ENCODE assay signal across 8 cellular contexts in the genomic region with DNA sequence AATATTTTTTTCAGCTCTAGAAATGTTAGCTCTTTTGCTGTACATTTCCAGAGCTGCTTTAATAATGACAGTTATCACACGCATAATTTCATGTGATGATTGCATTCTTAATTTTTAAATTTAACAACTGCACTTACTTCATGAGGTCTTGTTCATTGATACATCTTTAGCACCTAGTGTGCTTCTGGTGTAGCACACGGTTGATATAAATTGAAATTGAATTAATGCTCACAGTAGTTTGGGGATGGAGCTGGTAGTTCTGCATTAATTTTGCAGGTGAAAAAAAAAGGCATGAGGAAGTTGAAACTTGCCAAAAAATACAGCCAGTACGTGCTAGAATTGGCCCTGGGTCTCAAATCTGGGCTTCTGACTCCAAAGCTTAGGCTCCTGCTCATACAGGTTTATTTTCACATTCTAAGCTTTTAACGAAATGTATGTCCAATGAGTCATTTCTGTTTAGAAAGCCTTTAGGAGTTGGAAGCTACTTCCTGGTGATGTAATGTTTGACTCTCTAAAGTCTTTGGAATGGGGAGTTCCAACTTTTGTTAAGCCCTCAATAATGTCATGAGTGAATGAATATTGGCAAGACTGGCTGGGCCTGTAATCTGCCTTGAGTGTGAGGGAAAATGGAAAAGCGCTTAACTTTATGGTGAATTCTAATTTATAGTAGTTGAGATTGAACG. TPM values are rescaled to one million over a fixed set of nuclear protein-coding genes. Genes with fewer than 3 reads are reported as not detected.
DNase-seq lines count a peak whose midpoint lies in the region; TF ChIP-seq lines count a peak whose summit lies in the region.

No MANE protein-coding gene starts in this region.

- H3K9me3 ChIP-seq in AG04450 (ENCODE audit: control insufficient read depth, insufficient read depth, low read length) (no peaks in the 10 kb centered on the region), HUES6 (ENCODE audit: control insufficient read depth, insufficient read depth, low read depth, low read length) (no peaks in the 10 kb centered on the region), liver (ENCODE audit: control insufficient read depth in 4 of 4, low read length in 3 of 4) (no peaks in the 10 kb centered on the region), tibial artery (no peaks in the 10 kb centered on the region)

- peak overlapping the region in 4 of 5 experiments; percentile 29 to 94 (median 78) for H3K27ac Mint-ChIP-seq in brain

- H3K4me1 Mint-ChIP-seq in brain, result peaks cover 52% of the 10 kb centered on the region

- no peak for TF ChIP-seq CTCF in AG04450 (IDR thresholded peaks at IDR 0.05; ENCODE audit: low read depth, low read length)
- TF ChIP-seq CTCF in brain (conservative IDR thresholded peaks at IDR 0.05), result no peak
- no peak for TF ChIP-seq CTCF in liver (IDR thresholded peaks at IDR 0.05; ENCODE audit: low read depth, low read length, missing input control)
- no peak for TF ChIP-seq CTCF in tibial artery (IDR thresholded peaks at IDR 0.05)

- H3K36me3 Mint-ChIP-seq in brain, result peaks cover 45% of the 10 kb centered on the region

- peak overlapping the region; percentile 75 for H3K27ac ChIP-seq in AG04450 (ENCODE audit: low read depth, low read length)
- H3K27ac ChIP-seq in HUES6 (ENCODE audit: low read depth, low read length), result peak overlapping the region; percentile 13; the same call in 1 of the 2 replicates
- H3K27ac ChIP-seq in liver (ENCODE audit: low read depth in 1 of 2, low read length in 2 of 2), result peak overlapping the region; percentile 51 to 78
- H3K27ac ChIP-seq in tibial artery, result peak overlapping the region; percentile 30 to 36

- CTCF ChIA-PET in AG04450 (lab: Charles Lee), result interaction anchor here (0.6 to 1.1 kb wide), 2 partner anchors 28 to 388 kb away, joined by 3 to 4 read pairs; no protein-coding TSS in a partner anchor

- 47% methylated on average over 6 of the region's 6 CpGs for WGBS in liver

- H3K4me1 ChIP-seq in HUES6 (ENCODE audit: control insufficient read depth, insufficient read depth, low read length) (peaks cover 36% of the 10 kb centered on the region), liver (ENCODE audit: control insufficient read depth in 4 of 4, insufficient read depth in 4 of 4, low read length in 3 of 4) (peaks cover 20 to 44% (median 33%) of the 10 kb centered on the region in 4 donors), tibial artery (peaks cover 0 to 73% (median 45%) of the 10 kb centered on the region in 4 donors)

- H3K4me3 Mint-ChIP-seq in brain, result peak overlapping the region in 4 of 5 experiments; percentile 0 to 45 (median 20)

- intact Hi-C loops in tibial artery (cut with DNase I; ENCODE audit: low total_unique reads), result no loop called here

- H3K36me3 ChIP-seq in HUES6 (ENCODE audit: control insufficient read depth, insufficient read depth, low read length), result peaks cover 32% of the 10 kb centered on the region
- H3K36me3 ChIP-seq in liver (ENCODE audit: control insufficient read depth in 4 of 4, insufficient read depth in 3 of 4, low read depth in 1 of 4, low read length in 3 of 4), result peaks cover 0 to 6% (median under 1%) of the 10 kb centered on the region in 4 donors
- H3K36me3 ChIP-seq in tibial artery, result peaks cover 11 to 26% (median 22%) of the 10 kb centered on the region in 3 donors

- H3K27me3 ChIP-seq in AG04450 (ENCODE audit: control insufficient read depth, insufficient read depth, low read length) (no peaks in the 10 kb centered on the region), HUES6 (ENCODE audit: control insufficient read depth, insufficient read depth, low read length) (no peaks in the 10 kb centered on the region), liver (ENCODE audit: control insufficient read depth in 4 of 4, insufficient read depth in 4 of 4, low read length in 3 of 4) (no peaks in the 10 kb centered on the region), tibial artery (no peaks in the 10 kb centered on the region)

- no peaks in the 10 kb centered on the region for H3K27me3 Mint-ChIP-seq in brain

- H3K9me3 Mint-ChIP-seq in brain, result no peaks in the 10 kb centered on the region

- H3K9ac ChIP-seq in HUES6 (ENCODE audit: low read length), result peak overlapping the region; percentile 31
- no peak overlapping the region for H3K9ac ChIP-seq in liver (ENCODE audit: low read depth in 1 of 2, low read length in 2 of 2)

- POLR2A ChIA-PET in AG04450 (lab: Yijun Ruan, JAX), result interaction anchor here (0.5 to 0.9 kb wide), 2 partner anchors 63 to 486 kb away, joined by 3 read pairs; a partner anchor contains a TSS

- H3K4me3 ChIP-seq in AG04450 (ENCODE audit: low read depth, low read length) (no peak overlapping the region), HUES6 (ENCODE audit: low read depth, low read length) (peak overlapping the region; percentile 7; the same call in 1 of the 2 replicates), liver (ENCODE audit: low read depth in 1 of 3, low read length in 3 of 3) (no peak overlapping the region), tibial artery (no peak overlapping the region)

- DNase-seq in AG04450 (ENCODE audit: low read depth, low spot score) (peak; percentile 86), tibial artery (no peak), putamen (ENCODE audit: low spot score) (no peak), amygdala (lab: John Stamatoyannopoulos, UW) (no peak)
- no peak for DNase-seq in stimulated activated CD4-positive, alpha-beta T cell treated with anti-CD3 and anti-CD28 coated beads, Interleukin-4, amount 100 ng/mL, for 1 hour

- TF ChIP-seq RAD21 in liver (IDR thresholded peaks at IDR 0.05), result no peak

TF ChIP-seq in liver, 16 proteins besides CTCF, POLR2A, EP300 and RAD21 (continues in another document):
- TF ChIP-seq FOXA2 (IDR thresholded peaks at IDR 0.05) (peak; percentile 11), FOXA1 (IDR thresholded peaks at IDR 0.05) (no peak), JUND (IDR thresholded peaks at IDR 0.05) (peak; percentile 92 to 98), RXRA (IDR thresholded peaks at IDR 0.05) (peak in 1 of 2 donors; percentile 55), TAF1 (conservative IDR thresholded peaks at IDR 0.05) (no peak), HNF4A (conservative IDR thresholded peaks at IDR 0.05) (peak; percentile 20 to 59), NR2F2 (IDR thresholded peaks at IDR 0.05) (peak; percentile 8), GABPA (IDR thresholded peaks at IDR 0.05 in 1 of 2, conservative IDR thresholded peaks at IDR 0.05 in 1 of 2) (peak in 1 of 2 donors; percentile 41)
- TF ChIP-seq, protein P1, sequence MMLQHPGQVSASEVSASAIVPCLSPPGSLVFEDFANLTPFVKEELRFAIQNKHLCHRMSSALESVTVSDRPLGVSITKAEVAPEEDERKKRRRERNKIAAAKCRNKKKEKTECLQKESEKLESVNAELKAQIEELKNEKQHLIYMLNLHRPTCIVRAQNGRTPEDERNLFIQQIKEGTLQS (IDR thresholded peaks at IDR 0.05), result peak; percentile 76
- TF ChIP-seq, protein P2, sequence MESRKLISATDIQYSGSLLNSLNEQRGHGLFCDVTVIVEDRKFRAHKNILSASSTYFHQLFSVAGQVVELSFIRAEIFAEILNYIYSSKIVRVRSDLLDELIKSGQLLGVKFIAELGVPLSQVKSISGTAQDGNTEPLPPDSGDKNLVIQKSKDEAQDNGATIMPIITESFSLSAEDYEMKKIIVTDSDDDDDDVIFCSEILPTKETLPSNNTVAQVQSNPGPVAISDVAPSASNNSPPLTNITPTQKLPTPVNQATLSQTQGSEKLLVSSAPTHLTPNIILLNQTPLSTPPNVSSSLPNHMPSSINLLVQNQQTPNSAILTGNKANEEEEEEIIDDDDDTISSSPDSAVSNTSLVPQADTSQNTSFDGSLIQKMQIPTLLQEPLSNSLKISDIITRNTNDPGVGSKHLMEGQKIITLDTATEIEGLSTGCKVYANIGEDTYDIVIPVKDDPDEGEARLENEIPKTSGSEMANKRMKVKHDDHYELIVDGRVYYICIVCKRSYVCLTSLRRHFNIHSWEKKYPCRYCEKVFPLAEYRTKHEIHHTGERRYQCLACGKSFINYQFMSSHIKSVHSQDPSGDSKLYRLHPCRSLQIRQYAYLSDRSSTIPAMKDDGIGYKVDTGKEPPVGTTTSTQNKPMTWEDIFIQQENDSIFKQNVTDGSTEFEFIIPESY (IDR thresholded peaks at IDR 0.05), result peak; percentile 49
- TF ChIP-seq, protein P3, sequence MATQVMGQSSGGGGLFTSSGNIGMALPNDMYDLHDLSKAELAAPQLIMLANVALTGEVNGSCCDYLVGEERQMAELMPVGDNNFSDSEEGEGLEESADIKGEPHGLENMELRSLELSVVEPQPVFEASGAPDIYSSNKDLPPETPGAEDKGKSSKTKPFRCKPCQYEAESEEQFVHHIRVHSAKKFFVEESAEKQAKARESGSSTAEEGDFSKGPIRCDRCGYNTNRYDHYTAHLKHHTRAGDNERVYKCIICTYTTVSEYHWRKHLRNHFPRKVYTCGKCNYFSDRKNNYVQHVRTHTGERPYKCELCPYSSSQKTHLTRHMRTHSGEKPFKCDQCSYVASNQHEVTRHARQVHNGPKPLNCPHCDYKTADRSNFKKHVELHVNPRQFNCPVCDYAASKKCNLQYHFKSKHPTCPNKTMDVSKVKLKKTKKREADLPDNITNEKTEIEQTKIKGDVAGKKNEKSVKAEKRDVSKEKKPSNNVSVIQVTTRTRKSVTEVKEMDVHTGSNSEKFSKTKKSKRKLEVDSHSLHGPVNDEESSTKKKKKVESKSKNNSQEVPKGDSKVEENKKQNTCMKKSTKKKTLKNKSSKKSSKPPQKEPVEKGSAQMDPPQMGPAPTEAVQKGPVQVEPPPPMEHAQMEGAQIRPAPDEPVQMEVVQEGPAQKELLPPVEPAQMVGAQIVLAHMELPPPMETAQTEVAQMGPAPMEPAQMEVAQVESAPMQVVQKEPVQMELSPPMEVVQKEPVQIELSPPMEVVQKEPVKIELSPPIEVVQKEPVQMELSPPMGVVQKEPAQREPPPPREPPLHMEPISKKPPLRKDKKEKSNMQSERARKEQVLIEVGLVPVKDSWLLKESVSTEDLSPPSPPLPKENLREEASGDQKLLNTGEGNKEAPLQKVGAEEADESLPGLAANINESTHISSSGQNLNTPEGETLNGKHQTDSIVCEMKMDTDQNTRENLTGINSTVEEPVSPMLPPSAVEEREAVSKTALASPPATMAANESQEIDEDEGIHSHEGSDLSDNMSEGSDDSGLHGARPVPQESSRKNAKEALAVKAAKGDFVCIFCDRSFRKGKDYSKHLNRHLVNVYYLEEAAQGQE (IDR thresholded peaks at IDR 0.05), result no peak
- TF ChIP-seq, protein P4, sequence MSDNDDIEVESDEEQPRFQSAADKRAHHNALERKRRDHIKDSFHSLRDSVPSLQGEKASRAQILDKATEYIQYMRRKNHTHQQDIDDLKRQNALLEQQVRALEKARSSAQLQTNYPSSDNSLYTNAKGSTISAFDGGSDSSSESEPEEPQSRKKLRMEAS (IDR thresholded peaks at IDR 0.05), result peak; percentile 50

RNA-seq across cellular contexts. Expression of a gene that starts 10.9 kb away (rescaled TPM):
- polyA plus RNA-seq in AG04450 (2011; rRNA removed) (478 and 535 TPM in 2 replicates), brain (ENCODE audit: insufficient read depth, low read depth, low replicate concordance) (328 TPM), liver (100 to 1,000 TPM in 1 of 2 donors, 10 to 100 TPM in 1; 83.9 to 119 TPM)
- polyA minus RNA-seq in AG04450 (2011; rRNA and poly(A)+ RNA removed), result 214 and 232 TPM in 2 replicates
- total RNA-seq in liver, result 10 to 100 TPM; 29.6 to 31.6 TPM

RNA-seq across cellular contexts. Expression of a gene that starts 36.5 kb away (rescaled TPM):
- polyA plus RNA-seq in AG04450 (2011; rRNA removed) (18.0 and 22.4 TPM in 2 replicates), brain (ENCODE audit: insufficient read depth, low read depth, low replicate concordance) (19.6 TPM), liver (1 to 10 TPM; 2.8 to 7.8 TPM)
- polyA minus RNA-seq in AG04450 (2011; rRNA and poly(A)+ RNA removed), result 12.9 and 14.9 TPM in 2 replicates
- total RNA-seq in liver, result 1 to 10 TPM; 4.4 to 5.3 TPM

Comparison
In these comparisons a context has a peak if more than half of its experiments do, and no peak if none do; other contexts are left out.
1. H3K27ac ChIP-seq: peak in every context shown above with its lines; median percentile 75 in AG04450; 64 in liver; 33 in tibial artery; 13 in HUES6.